11 cellular contexts compared by ENCODE assay signal in genomic region chr11:8699903-8700302, GRCh38. TPM values are rescaled to one million over a fixed set of nuclear protein-coding genes. Genes with fewer than 3 reads are reported as not detected.
DNase-seq lines count a peak whose midpoint lies in the region; ATAC-seq and TF ChIP-seq lines count a peak whose summit lies in the region.
"Had no signal": no experiment of that assay in that cellular context is flagged by ENCODE, and none has a peak within 500 bp of the region (broad histone marks: within the 10 kb centered on the region; RNA-seq: fewer than 3 reads in every experiment).

No MANE protein-coding gene starts in this region.

- H3K4me1 Mint-ChIP-seq in activated T-cell treated with anti-CD3 and anti-CD28 coated beads, Interleukin-2, amount 50 U/mL, for 4 hours (ENCODE audit: low read depth): no peaks in the 10 kb centered on the region
- H3K4me1 Mint-ChIP-seq: activated naive CD8-positive, alpha-beta T cell treated with anti-CD3 and anti-CD28 coated beads, Interleukin-2, amount 10 ng/mL, durations not matched to agents 7 days and 5 days had no signal

- no peaks in the 10 kb centered on the region for H3K27me3 ChIP-seq in AG04450 (ENCODE audit: control insufficient read depth, insufficient read depth, low read length)
- no peaks in the 10 kb centered on the region for H3K27me3 ChIP-seq in muscle layer of duodenum (ENCODE audit: low read depth, low read length)
- H3K27me3 ChIP-seq: right lobe of liver had no signal

- DNase-seq in AG04450 (ENCODE audit: low read depth, low spot score) (no peak), NCI-H2196 treated with DMSO at 0.1 percent for 48 hours (lab: John Stamatoyannopoulos, UW; ENCODE audit: unreplicated experiment) (peak; percentile 28), NCI-H748 treated with DMSO at 0.1 percent for 48 hours (lab: John Stamatoyannopoulos, UW) (no peak), inferior parietal cortex (ENCODE audit: extremely low spot score) (no peak)
- no peak for DNase-seq in activated T-cell treated with anti-CD3 and anti-CD28 coated beads, Interleukin-2, amount 50 U/mL, for 4 hours
- DNase-seq: activated naive CD8-positive, alpha-beta T cell treated with anti-CD3 and anti-CD28 coated beads, Interleukin-2, amount 10 ng/mL, durations not matched to agents 7 days and 5 days; right lobe of liver had no signal

- H3K36me3 Mint-ChIP-seq in activated T-cell treated with anti-CD3 and anti-CD28 coated beads, Interleukin-2, amount 50 U/mL, for 4 hours (ENCODE audit: insufficient read depth): peaks cover 8% of the 10 kb centered on the region

- peak; percentile 26 for ATAC-seq in esophagus mucosa
- no peak for ATAC-seq in activated T-cell treated with anti-CD3 and anti-CD28 coated beads, Interleukin-2, amount 50 U/mL, for 4 hours
- ATAC-seq in GM19035 (IDR thresholded peaks at IDR 0.05; ENCODE audit: unreplicated experiment): no peak

- POLR2A ChIA-PET in AG04450 (lab: Yijun Ruan, JAX): interaction anchor here (0.6 to 1.9 kb wide), 4 partner anchors 9 to 111 kb away, joined by 3 to 7 read pairs (median 4); no protein-coding TSS in a partner anchor

- H3K27ac ChIP-seq in AG04450 (ENCODE audit: low read depth, low read length) (peak overlapping the region; percentile 11), muscle layer of duodenum (ENCODE audit: low read length) (peak overlapping the region; percentile 65)
- H3K27ac ChIP-seq: C4-2B, right lobe of liver had no signal

- no peaks in the 10 kb centered on the region for H3K27me3 Mint-ChIP-seq in activated T-cell treated with anti-CD3 and anti-CD28 coated beads, Interleukin-2, amount 50 U/mL, for 4 hours (ENCODE audit: low read depth)
- H3K27me3 Mint-ChIP-seq: activated naive CD8-positive, alpha-beta T cell treated with anti-CD3 and anti-CD28 coated beads, Interleukin-2, amount 10 ng/mL, durations not matched to agents 7 days and 5 days had no signal

- H3K4me3 Mint-ChIP-seq in activated T-cell treated with anti-CD3 and anti-CD28 coated beads, Interleukin-2, amount 50 U/mL, for 4 hours: no peak overlapping the region
- H3K4me3 Mint-ChIP-seq: activated naive CD8-positive, alpha-beta T cell treated with anti-CD3 and anti-CD28 coated beads, Interleukin-2, amount 10 ng/mL, durations not matched to agents 7 days and 5 days had no signal

- H3K4me3 ChIP-seq in AG04450 (ENCODE audit: low read depth, low read length) (no peak overlapping the region), muscle layer of duodenum (ENCODE audit: low read depth in 1 of 2, low read length in 2 of 2) (no peak overlapping the region)
- H3K4me3 ChIP-seq: right lobe of liver had no signal

- CTCF ChIA-PET in AG04450 (lab: Charles Lee): interaction anchor here (0.7 kb wide), 1 partner anchor 257 kb away, joined by 3 read pairs; no protein-coding TSS in a partner anchor

- TF ChIP-seq CTCF in AG04450 (IDR thresholded peaks at IDR 0.05; ENCODE audit: low read depth, low read length): no peak

- H3K9me3 ChIP-seq in AG04450 (ENCODE audit: control insufficient read depth, insufficient read depth, low read length) (no peaks in the 10 kb centered on the region), muscle layer of duodenum (ENCODE audit: control insufficient read depth in 1 of 2, low read length in 2 of 2) (no peaks in the 10 kb centered on the region)
- H3K9me3 ChIP-seq: right lobe of liver had no signal

- peaks cover 37 to 66% of the 10 kb centered on the region in 2 donors for H3K36me3 ChIP-seq in muscle layer of duodenum (ENCODE audit: control insufficient read depth in 1 of 2, insufficient read depth in 2 of 2, low read length in 2 of 2)

- H3K4me1 ChIP-seq in muscle layer of duodenum (ENCODE audit: control insufficient read depth in 1 of 2, insufficient read depth in 2 of 2, low read length in 2 of 2): peaks cover 0 to 13% of the 10 kb centered on the region in 2 donors
- H3K4me1 ChIP-seq: right lobe of liver had no signal

- H3K9me3 Mint-ChIP-seq in activated T-cell treated with anti-CD3 and anti-CD28 coated beads, Interleukin-2, amount 50 U/mL, for 4 hours: no peaks in the 10 kb centered on the region
- H3K9me3 Mint-ChIP-seq: activated naive CD8-positive, alpha-beta T cell treated with anti-CD3 and anti-CD28 coated beads, Interleukin-2, amount 10 ng/mL, durations not matched to agents 7 days and 5 days had no signal

RNA-seq across cellular contexts. Expression of gene RPL27A, which starts 17.3 kb away (rescaled TPM):
- polyA plus RNA-seq in AG04450 (2011; rRNA removed): 941 and 1,068 TPM in 2 replicates
- polyA minus RNA-seq in AG04450 (2011; rRNA and poly(A)+ RNA removed): 269 and 283 TPM in 2 replicates
- 1,154 TPM for total RNA-seq in esophagus mucosa
- total RNA-seq in activated T-cell treated with anti-CD3 and anti-CD28 coated beads, Interleukin-2, amount 50 U/mL, for 4 hours: 1,000 to 10,000 TPM; 1,340 to 1,866 (median 1,663) TPM

RNA-seq across cellular contexts. Expression of gene TRIM66, which starts 17.4 kb away (rescaled TPM):
- 4.2 and 6.3 TPM in 2 replicates for polyA plus RNA-seq in AG04450 (2011; rRNA removed)
- 9.2 and 9.8 TPM in 2 replicates for polyA minus RNA-seq in AG04450 (2011; rRNA and poly(A)+ RNA removed)
- total RNA-seq in esophagus mucosa: 11.8 TPM
- 1 to 10 TPM; 4.0 to 8.3 (median 6.7) TPM for total RNA-seq in activated T-cell treated with anti-CD3 and anti-CD28 coated beads, Interleukin-2, amount 50 U/mL, for 4 hours
